16 cellular contexts compared by ENCODE assay signal in genomic region chr7:100641463-100641859, GRCh38. TPM values are rescaled to one million over a fixed set of nuclear protein-coding genes. Genes with fewer than 3 reads are reported as not detected.
DNase-seq lines count a peak whose midpoint lies in the region; ATAC-seq and TF ChIP-seq lines count a peak whose summit lies in the region.
"Had no signal": no experiment of that assay in that cellular context is flagged by ENCODE, and none has a peak within 500 bp of the region (broad histone marks: within the 10 kb centered on the region; RNA-seq: fewer than 3 reads in every experiment).

TFR2 (minus strand) TSS chr7:100641552; CDS start chr7:100641509, 43 bp downstream.

- no peaks in the 10 kb centered on the region for H3F3A ChIP-seq in MM.1S (ENCODE audit: insufficient read depth, low read length)

- no peak within 1 kb of the TSS for H3K27ac Mint-ChIP-seq in activated T-helper 2 cell treated with anti-CD3 and anti-CD28 coated beads, Interferon-gamma antibody, Interleukin-2, Interleukin-4, amounts not matched to agents 10 μg/mL and 5 μg/mL and 100 μg/mL, durations not matched to agents 14 hours and 24 hours and 36 hours
- H3K27ac Mint-ChIP-seq in natural killer cell: no peak within 1 kb of the TSS
- no peak within 1 kb of the TSS for H3K27ac Mint-ChIP-seq in CD4-positive, alpha-beta memory T cell
- H3K27ac Mint-ChIP-seq: activated naive CD8-positive, alpha-beta T cell treated with anti-CD3 and anti-CD28 coated beads, Interleukin-2, amount 10 ng/mL, durations not matched to agents 7 days and 5 days; dendritic cell treated with granulocyte-macrophage colony-stimulating factor and Interleukin-4, amounts not matched to agents 40 ng/mL and 50 ng/mL, for 4 days had no signal

- ATAC-seq in natural killer cell (no peak), HG02970 (IDR thresholded peaks at IDR 0.05; ENCODE audit: low FRiP score, unreplicated experiment) (no peak), HG02588 (IDR thresholded peaks at IDR 0.05; ENCODE audit: unreplicated experiment) (no peak)
- ATAC-seq: lower lobe of right lung had no signal

- H3K4me3 ChIP-seq in H7 (ENCODE audit: insufficient read depth, low read depth, low read length) (no peak within 1 kb of the TSS), MM.1S (ENCODE audit: low read length) (peak within 1 kb of the TSS; percentile 39; the same call in 1 of the 2 replicates)
- H3K4me3 ChIP-seq in CD4-positive, alpha-beta memory T cell (ENCODE audit: low read length in 2 of 2): no peak within 1 kb of the TSS
- H3K4me3 ChIP-seq: GM23248, lower lobe of right lung, prostate gland, thyroid gland had no signal

- no peaks in the 10 kb centered on the region for H4K20me1 ChIP-seq in MM.1S (ENCODE audit: insufficient read depth, low read length)

- peaks cover 1% of the 10 kb centered on the region for H3K4me1 Mint-ChIP-seq in activated T-helper 2 cell treated with anti-CD3 and anti-CD28 coated beads, Interferon-gamma antibody, Interleukin-2, Interleukin-4, amounts not matched to agents 10 μg/mL and 5 μg/mL and 100 μg/mL, durations not matched to agents 14 hours and 24 hours and 36 hours (ENCODE audit: low read depth)
- H3K4me1 Mint-ChIP-seq in natural killer cell: no peaks in the 10 kb centered on the region
- H3K4me1 Mint-ChIP-seq in CD4-positive, alpha-beta memory T cell: no peaks in the 10 kb centered on the region
- H3K4me1 Mint-ChIP-seq: activated naive CD8-positive, alpha-beta T cell treated with anti-CD3 and anti-CD28 coated beads, Interleukin-2, amount 10 ng/mL, durations not matched to agents 7 days and 5 days had no signal

- H3K4me2 ChIP-seq in MM.1S (ENCODE audit: low read depth, low read length): peak within 1 kb of the TSS; percentile 55; the same call in 1 of the 2 replicates

- no peak within 1 kb of the TSS for H3K9ac ChIP-seq in MM.1S (ENCODE audit: low read length)
- H3K9ac ChIP-seq: GM23248 had no signal

- H2AFZ ChIP-seq in MM.1S (ENCODE audit: low read length): no peak within 1 kb of the TSS; the same call in 1 of the 2 replicates
- H2AFZ ChIP-seq: GM23248 had no signal

- no peaks in the 10 kb centered on the region for H3K36me3 Mint-ChIP-seq in activated T-helper 2 cell treated with anti-CD3 and anti-CD28 coated beads, Interferon-gamma antibody, Interleukin-2, Interleukin-4, amounts not matched to agents 10 μg/mL and 5 μg/mL and 100 μg/mL, durations not matched to agents 14 hours and 24 hours and 36 hours (ENCODE audit: low read depth)
- H3K36me3 Mint-ChIP-seq in natural killer cell: no peaks in the 10 kb centered on the region
- H3K36me3 Mint-ChIP-seq in CD4-positive, alpha-beta memory T cell: no peaks in the 10 kb centered on the region

- intact Hi-C loops in activated T-helper 2 cell treated with anti-CD3 and anti-CD28 coated beads, Interferon-gamma antibody, Interleukin-2, Interleukin-4, amounts not matched to agents 10 μg/mL and 5 μg/mL and 100 μg/mL, durations not matched to agents 14 hours and 24 hours and 36 hours (cut with micrococcal nuclease): no loop called here
- intact Hi-C loops in natural killer cell (cut with micrococcal nuclease): no loop called here
- intact Hi-C loops in CD4-positive, alpha-beta memory T cell (cut with micrococcal nuclease): no loop called here

- CTCF ChIA-PET in CD4-positive, alpha-beta memory T cell (lab: Charles Lee; ENCODE audit: partially characterized antibody): no interaction called here

- H3K9me3 Mint-ChIP-seq in activated T-helper 2 cell treated with anti-CD3 and anti-CD28 coated beads, Interferon-gamma antibody, Interleukin-2, Interleukin-4, amounts not matched to agents 10 μg/mL and 5 μg/mL and 100 μg/mL, durations not matched to agents 14 hours and 24 hours and 36 hours: no peaks in the 10 kb centered on the region
- H3K9me3 Mint-ChIP-seq in natural killer cell: no peaks in the 10 kb centered on the region
- no peaks in the 10 kb centered on the region for H3K9me3 Mint-ChIP-seq in CD4-positive, alpha-beta memory T cell
- H3K9me3 Mint-ChIP-seq: activated naive CD8-positive, alpha-beta T cell treated with anti-CD3 and anti-CD28 coated beads, Interleukin-2, amount 10 ng/mL, durations not matched to agents 7 days and 5 days; dendritic cell treated with granulocyte-macrophage colony-stimulating factor and Interleukin-4, amounts not matched to agents 40 ng/mL and 50 ng/mL, for 4 days had no signal

- H3K27me3 ChIP-seq in H7 (ENCODE audit: control insufficient read depth, insufficient read depth, low read length) (no peaks in the 10 kb centered on the region; the same call in 1 of the 2 replicates), MM.1S (replicated peaks; ENCODE audit: insufficient read depth, low read length) (peaks cover 87% of the 10 kb centered on the region)
- H3K27me3 ChIP-seq in CD4-positive, alpha-beta memory T cell (ENCODE audit: insufficient read depth, low read length): no peaks in the 10 kb centered on the region
- H3K27me3 ChIP-seq: thyroid gland had no signal

- H3K9me2 ChIP-seq in MM.1S (replicated peaks; ENCODE audit: insufficient read depth, low read length): no peaks in the 10 kb centered on the region

- H3K9me3 ChIP-seq in MM.1S (replicated peaks; ENCODE audit: insufficient read depth, low read length): no peaks in the 10 kb centered on the region
- H3K9me3 ChIP-seq in CD4-positive, alpha-beta memory T cell (ENCODE audit: control insufficient read depth in 1 of 2, low read length in 2 of 2): no peaks in the 10 kb centered on the region
- H3K9me3 ChIP-seq: lower lobe of right lung, prostate gland, thyroid gland had no signal

- DNase-seq in H7 (peak; percentile 46), MM.1S (no peak), natural killer cell (no peak)
- no peak for DNase-seq in activated T-helper 2 cell treated with anti-CD3 and anti-CD28 coated beads, Interferon-gamma antibody, Interleukin-2, Interleukin-4, amounts not matched to agents 10 μg/mL and 5 μg/mL and 100 μg/mL, durations not matched to agents 14 hours and 24 hours and 36 hours (ENCODE audit: low spot score)
- DNase-seq in CD4-positive, alpha-beta memory T cell: no peak
- DNase-seq: activated naive CD8-positive, alpha-beta T cell treated with anti-CD3 and anti-CD28 coated beads, Interleukin-2, amount 10 ng/mL, durations not matched to agents 7 days and 5 days; DMS153; GM23248; lower lobe of right lung; NCI-H146; T-helper 1 cell; thyroid gland had no signal

- no peak within 1 kb of the TSS for H3K4me3 Mint-ChIP-seq in activated T-helper 2 cell treated with anti-CD3 and anti-CD28 coated beads, Interferon-gamma antibody, Interleukin-2, Interleukin-4, amounts not matched to agents 10 μg/mL and 5 μg/mL and 100 μg/mL, durations not matched to agents 14 hours and 24 hours and 36 hours (ENCODE audit: low read depth)
- no peak within 1 kb of the TSS for H3K4me3 Mint-ChIP-seq in natural killer cell
- no peak within 1 kb of the TSS for H3K4me3 Mint-ChIP-seq in CD4-positive, alpha-beta memory T cell
- H3K4me3 Mint-ChIP-seq: activated naive CD8-positive, alpha-beta T cell treated with anti-CD3 and anti-CD28 coated beads, Interleukin-2, amount 10 ng/mL, durations not matched to agents 7 days and 5 days; dendritic cell treated with granulocyte-macrophage colony-stimulating factor and Interleukin-4, amounts not matched to agents 40 ng/mL and 50 ng/mL, for 4 days had no signal

- TF ChIP-seq CTCF in MM.1S (IDR thresholded peaks at IDR 0.05; ENCODE audit: low read length) (no peak), natural killer cell (IDR thresholded peaks at IDR 0.05) (no peak)

- POLR2A ChIA-PET in CD4-positive, alpha-beta memory T cell (lab: Charles Lee; ENCODE audit: partially characterized antibody): no interaction called here

- H3K4me1 ChIP-seq in MM.1S (ENCODE audit: low read length): no peaks in the 10 kb centered on the region
- H3K4me1 ChIP-seq in CD4-positive, alpha-beta memory T cell (ENCODE audit: insufficient read depth, low read length): no peaks in the 10 kb centered on the region
- H3K4me1 ChIP-seq: lower lobe of right lung, prostate gland, thyroid gland had no signal

- H3K36me3 ChIP-seq in H7 (replicated peaks; ENCODE audit: control insufficient read depth, insufficient read depth, low read length): no peaks in the 10 kb centered on the region
- no peaks in the 10 kb centered on the region for H3K36me3 ChIP-seq in MM.1S (replicated peaks; ENCODE audit: insufficient read depth, low read length)
- no peaks in the 10 kb centered on the region for H3K36me3 ChIP-seq in CD4-positive, alpha-beta memory T cell (ENCODE audit: insufficient read depth, low read length)
- H3K36me3 ChIP-seq: lower lobe of right lung, prostate gland, thyroid gland had no signal

- H3K79me2 ChIP-seq in MM.1S (ENCODE audit: low read length): no peaks in the 10 kb centered on the region

- peaks cover 3% of the 10 kb centered on the region for H3K27me3 Mint-ChIP-seq in activated T-helper 2 cell treated with anti-CD3 and anti-CD28 coated beads, Interferon-gamma antibody, Interleukin-2, Interleukin-4, amounts not matched to agents 10 μg/mL and 5 μg/mL and 100 μg/mL, durations not matched to agents 14 hours and 24 hours and 36 hours (ENCODE audit: low read depth)
- peaks cover 0 to 7% of the 10 kb centered on the region in 2 donors for H3K27me3 Mint-ChIP-seq in natural killer cell (ENCODE audit: low read depth in 2 of 2)
- H3K27me3 Mint-ChIP-seq in CD4-positive, alpha-beta memory T cell: peaks cover 0 to 4% of the 10 kb centered on the region in 2 donors
- H3K27me3 Mint-ChIP-seq: activated naive CD8-positive, alpha-beta T cell treated with anti-CD3 and anti-CD28 coated beads, Interleukin-2, amount 10 ng/mL, durations not matched to agents 7 days and 5 days had no signal

- no peak within 1 kb of the TSS for H3K27ac ChIP-seq in MM.1S (ENCODE audit: low read length)
- no peak within 1 kb of the TSS for H3K27ac ChIP-seq in CD4-positive, alpha-beta memory T cell (ENCODE audit: low read depth, low read length)
- H3K27ac ChIP-seq: GM23248, lower lobe of right lung, prostate gland, thyroid gland had no signal

RNA-seq across cellular contexts. Expression of gene TFR2, which starts in this region (rescaled TPM):
- 2.0 and 4.4 TPM in 2 replicates for total RNA-seq in H7 (2014; rRNA removed; shearing (Covaris generic))
- total RNA-seq in activated T-helper 2 cell treated with anti-CD3 and anti-CD28 coated beads, Interferon-gamma antibody, Interleukin-2, Interleukin-4, amounts not matched to agents 10 μg/mL and 5 μg/mL and 100 μg/mL, durations not matched to agents 14 hours and 24 hours and 36 hours: 16.7 and 19.7 TPM in 2 replicates
- 10 to 100 TPM in 2 of 3 donors, 1 to 10 TPM in 1; 9.8 to 13.8 (median 12.0) TPM for total RNA-seq in natural killer cell
- total RNA-seq in CD4-positive, alpha-beta memory T cell: 1 to 10 TPM; 5.4 to 6.2 TPM
- 1 to 10 TPM in 1 of 2 donors, under 1 TPM in 1; 0.75 to 2.8 TPM for polyA plus RNA-seq in CD4-positive, alpha-beta memory T cell
